Comparison of ENCODE assay signal across 9 cellular contexts in genomic region chr11:65556470-65557279, GRCh38. TPM values are rescaled to one million over a fixed set of nuclear protein-coding genes. Genes with fewer than 3 reads are reported as not detected.
DNase-seq lines count a peak whose midpoint lies in the region; ATAC-seq and TF ChIP-seq lines count a peak whose summit lies in the region.
"Had no signal": no experiment of that assay in that cellular context is flagged by ENCODE, and none has a peak within 500 bp of the region (broad histone marks: within the 10 kb centered on the region; RNA-seq: fewer than 3 reads in every experiment).

No MANE protein-coding gene starts in this region.

- H3K36me3 ChIP-seq in PC-9 (ENCODE audit: low read depth) (peaks cover 12% of the 10 kb centered on the region), duodenal mucosa (ENCODE audit: control insufficient read depth in 1 of 2, insufficient read depth in 2 of 2, low read length in 2 of 2) (no peaks in the 10 kb centered on the region)

- H3K27ac Mint-ChIP-seq in nephron progenitor cell = peak overlapping the region; percentile 22

- peaks cover 9% of the 10 kb centered on the region for H4K20me1 ChIP-seq in PC-9 (ENCODE audit: insufficient read depth)

- no peak for ATAC-seq in HG02571 (IDR thresholded peaks at IDR 0.05; ENCODE audit: unreplicated experiment)

- H3K9me3 ChIP-seq in PC-9 (ENCODE audit: insufficient read depth, low read depth) (no peaks in the 10 kb centered on the region), duodenal mucosa (ENCODE audit: control insufficient read depth in 1 of 2, low read length in 2 of 2) (no peaks in the 10 kb centered on the region)

- H3K36me3 Mint-ChIP-seq in nephron progenitor cell (ENCODE audit: low read depth) = no peaks in the 10 kb centered on the region

- H2AFZ ChIP-seq in PC-9 = 0 out of 2 replicates have a peak overlapping the region, but pooled peaks have one; percentile 28

- peaks cover 78% of the 10 kb centered on the region for H3F3A ChIP-seq in PC-9 (ENCODE audit: insufficient read depth, low read depth)

- H3K4me3 ChIP-seq in AG10803 (ENCODE audit: low read length) (peak overlapping the region; percentile 71), PC-9 (peak overlapping the region; percentile 77), duodenal mucosa (ENCODE audit: low read depth in 1 of 2, low read length in 2 of 2) (peak overlapping the region; percentile 26 to 54)

- H3K9me3 Mint-ChIP-seq in nephron progenitor cell = no peaks in the 10 kb centered on the region

- TF ChIP-seq CTCF in AG10803 (conservative IDR thresholded peaks at IDR 0.05; ENCODE audit: low read length) (no peak), PC-9 (conservative IDR thresholded peaks at IDR 0.05) (no peak), nephron progenitor cell (IDR thresholded peaks at IDR 0.05) (no peak)

- H3K4me2 ChIP-seq in PC-9 = peak overlapping the region; percentile 86

- DNase-seq in AG10803 (ENCODE audit: low read depth) (no peak), PC-9 (peak in 1 of 2 experiments; percentile 57), nephron progenitor cell (no peak), activated gamma-delta T cell (lab: John Stamatoyannopoulos, UW) (no peak), SIG-M5 treated with dmso at 0.1 percent for 504 hours (lab: John Stamatoyannopoulos, UW; ENCODE audit: unreplicated experiment) (no peak), ecto neural progenitor cell (ENCODE audit: low spot score) (no peak)
- DNase-seq: activated CD4-positive, CD25-positive, alpha-beta regulatory T cell had no signal

- CTCF ChIA-PET in PC-9 (lab: Charles Lee) = interaction anchor here (0.6 to 1.1 kb wide), 2 partner anchors 15 to 48 kb away, joined by 3 to 4 read pairs; no protein-coding TSS in a partner anchor

- intact Hi-C loops in PC-9 (cut with micrococcal nuclease; ENCODE audit: unreplicated experiment) = loop anchor here (5.0 kb wide), 3 partner anchors 134 to 456 kb away; partner anchors contain the start of genes C11orf68, CST6, DRAP1 and NEAT1

- H3K9ac ChIP-seq in duodenal mucosa (ENCODE audit: low read depth in 1 of 2, low read length in 2 of 2) = peak overlapping the region; percentile 8 to 11

- H3K27me3 ChIP-seq in PC-9 (ENCODE audit: insufficient read depth, low read depth) (no peaks in the 10 kb centered on the region), duodenal mucosa (ENCODE audit: control insufficient read depth in 1 of 2, insufficient read depth in 2 of 2, low read length in 2 of 2) (no peaks in the 10 kb centered on the region)

- peak overlapping the region; percentile 63 for H3K27ac ChIP-seq in PC-9
- peak overlapping the region; percentile 49 for H3K27ac ChIP-seq in duodenal mucosa (ENCODE audit: low read depth, low read length)

- POLR2A ChIA-PET in PC-9 (lab: Charles Lee; ENCODE audit: unreplicated experiment) = interaction anchor here (0.5 to 0.6 kb wide), 3 partner anchors 9 to 137 kb away, joined by 3 to 6 read pairs (median 4); no protein-coding TSS in a partner anchor

- peaks cover 52% of the 10 kb centered on the region for H3K79me2 ChIP-seq in PC-9 (ENCODE audit: low read depth)

- peak overlapping the region; percentile 83 for H3K4me3 Mint-ChIP-seq in nephron progenitor cell

- BruUV-seq in PC-9 (replicated peaks; lab: Mats Ljungman, UMichigan) = TSS peak; percentile 33

- peaks cover 76% of the 10 kb centered on the region for H3K4me1 Mint-ChIP-seq in nephron progenitor cell

- H3K4me1 ChIP-seq in PC-9 (replicated peaks; ENCODE audit: insufficient read depth) (peaks cover 74% of the 10 kb centered on the region), duodenal mucosa (ENCODE audit: control insufficient read depth in 1 of 2, insufficient read depth in 2 of 2, low read length in 2 of 2) (peaks cover 46 to 57% of the 10 kb centered on the region in 2 donors)

- no peaks in the 10 kb centered on the region for H3K9me2 ChIP-seq in PC-9 (ENCODE audit: insufficient read depth)

- H3K27me3 Mint-ChIP-seq in nephron progenitor cell (ENCODE audit: low read depth, poor library complexity) = peaks cover 26% of the 10 kb centered on the region

RNA-seq across cellular contexts. Expression of gene LTBP3, which starts 1.5 kb away (rescaled TPM):
- total RNA-seq in PC-9 (2021) = 455 and 553 TPM in 2 replicates

RNA-seq across cellular contexts. Expression of gene ZNRD2, which starts 13.6 kb away (rescaled TPM):
- total RNA-seq in PC-9 (2021) = 51.4 and 53.5 TPM in 2 replicates

RNA-seq across cellular contexts. Expression of gene FAM89B, which starts 15.7 kb away (rescaled TPM):
- total RNA-seq in PC-9 (2021) = 51.7 and 53.3 TPM in 2 replicates

RNA-seq across cellular contexts. Expression of gene EHBP1L1, which starts 19.2 kb away (rescaled TPM):
- 123 and 170 TPM in 2 replicates for total RNA-seq in PC-9 (2021)

RNA-seq across cellular contexts. Expression of gene SCYL1, which starts 31.8 kb away (rescaled TPM):
- total RNA-seq in PC-9 (2021) = 106 and 135 TPM in 2 replicates
